Comparison of ENCODE assay signal across 8 cellular contexts in genomic region chr3:141231101-141231922, GRCh38. TPM values are rescaled to one million over a fixed set of nuclear protein-coding genes. Genes with fewer than 3 reads are reported as not detected.
DNase-seq lines count a peak whose midpoint lies in the region; ATAC-seq and TF ChIP-seq lines count a peak whose summit lies in the region.

Gene PXYLP1 (plus strand): TSS chr3:141231825. CDS start chr3:141260176, 28,351 bp downstream.

- peak within 1 kb of the TSS; percentile 64 for H3K27ac Mint-ChIP-seq in endothelial cell (ENCODE audit: unreplicated experiment)

- DNase-seq in COR-L47 (lab: John Stamatoyannopoulos, UW): peak; percentile 85
- peak; percentile 96 for DNase-seq in HK-2 (ENCODE audit: unreplicated experiment)
- DNase-seq in NK-92 treated with Interleukin-12 subunit alpha and Interleukin-12 subunit beta, amount 100 ng/mL, for 24 hours (lab: John Stamatoyannopoulos, UW): peak; percentile 89
- peak; percentile 54 for DNase-seq in activated CD8-positive, alpha-beta memory T cell treated with anti-CD3 and anti-CD28 coated beads, Interleukin-2, amount 50 U/mL, for 1 hour (ENCODE audit: extremely low read depth)
- DNase-seq in endothelial cell (ENCODE audit: low spot score): peak; percentile 92
- peak; percentile 62 to 80 for DNase-seq in stimulated activated CD8-positive, alpha-beta memory T cell treated with anti-CD3 and anti-CD28 coated beads, Interleukin-4, amount 100 ng/mL, for 1 hour (ENCODE audit: low read depth in 2 of 2, low spot score in 1 of 2)

- H3K9me3 Mint-ChIP-seq in endothelial cell (ENCODE audit: unreplicated experiment): no peaks in the 10 kb centered on the region

- H3K4me1 Mint-ChIP-seq in endothelial cell (ENCODE audit: unreplicated experiment): peaks cover 12% of the 10 kb centered on the region

- H3K36me3 Mint-ChIP-seq in endothelial cell (ENCODE audit: low read depth, unreplicated experiment): no peaks in the 10 kb centered on the region

- H3K4me1 ChIP-seq in mononuclear cell (ENCODE audit: insufficient read depth, low read length): peaks cover 53% of the 10 kb centered on the region

- peak within 1 kb of the TSS; percentile 83 for H3K4me3 Mint-ChIP-seq in endothelial cell (ENCODE audit: unreplicated experiment)

- H3K27me3 Mint-ChIP-seq in endothelial cell (ENCODE audit: unreplicated experiment): peaks cover 12% of the 10 kb centered on the region

- H3K9me3 ChIP-seq in mononuclear cell (ENCODE audit: low read depth, low read length): no peaks in the 10 kb centered on the region

- TF ChIP-seq CTCF in endothelial cell (IDR thresholded peaks at IDR 0.05; ENCODE audit: unreplicated experiment): peak; percentile 61

- H3K4me3 ChIP-seq in mononuclear cell (ENCODE audit: low read length): peak within 1 kb of the TSS; percentile 61

- ATAC-seq in GM19455 (IDR thresholded peaks at IDR 0.05; ENCODE audit: unreplicated experiment): peak; percentile 96

- H3K27me3 ChIP-seq in mononuclear cell (ENCODE audit: insufficient read depth, low read length): no peaks in the 10 kb centered on the region

RNA-seq across cellular contexts. Expression of gene PXYLP1, which starts in this region (rescaled TPM):
- 4.4 TPM for total RNA-seq in endothelial cell (ENCODE audit: unreplicated experiment)
- 19.8 TPM for total RNA-seq in mononuclear cell

Comparison
In these comparisons a context has a peak if more than half of its experiments do, and no peak if none do; other contexts are left out.
1. Peak in every context shown above with its lines: DNase-seq, ATAC-seq and H3K4me3 ChIP-seq.